ENCODE assay signal across 17 cellular contexts in the genomic region with DNA sequence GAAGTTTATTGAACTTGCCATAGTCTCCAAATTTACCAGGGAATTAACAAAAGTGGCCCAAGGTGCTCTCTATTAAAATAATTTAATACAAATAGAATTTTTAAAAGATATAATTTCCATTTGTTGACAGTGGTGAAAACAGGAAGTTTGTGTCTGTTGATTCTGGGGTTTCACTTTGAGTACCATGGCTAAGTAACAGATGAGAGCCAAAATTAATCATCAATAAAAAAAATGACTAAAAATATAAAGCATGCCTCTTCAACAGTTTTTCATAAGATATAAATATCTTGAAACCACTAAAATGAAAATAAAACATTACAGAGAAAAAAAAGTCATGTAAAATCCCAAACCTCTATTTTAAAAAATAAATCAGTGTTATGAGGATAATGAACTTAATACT. TPM values are rescaled to one million over a fixed set of nuclear protein-coding genes. Genes with fewer than 3 reads are reported as not detected.
DNase-seq lines count a peak whose midpoint lies in the region; ATAC-seq, FAIRE-seq and TF ChIP-seq lines count a peak whose summit lies in the region.
"Had no signal": no experiment of that assay in that cellular context is flagged by ENCODE, and none has a peak within 500 bp of the region (broad histone marks: within the 10 kb centered on the region; RNA-seq: fewer than 3 reads in every experiment).

No MANE protein-coding gene starts in this region.

- peak; percentile 14 for FAIRE-seq in GM19239 (lab: Jason Lieb, UNC)

- H3K27ac Mint-ChIP-seq in memory B cell: no peak overlapping the region
- H3K27ac Mint-ChIP-seq: activated CD8-positive, alpha-beta memory T cell treated with anti-CD3 and anti-CD28 coated beads, Interleukin-2, amount 10 ng/mL, durations not matched to agents 7 days and 5 days; activated naive CD4-positive, alpha-beta T cell treated with anti-CD3 and anti-CD28 coated beads, Interleukin-2, amount 50 U/mL, for 24 hours; endodermal cell; mesothelial cell of epicardium had no signal

- no peaks in the 10 kb centered on the region for H3K27me3 ChIP-seq in BE2C
- H3K27me3 ChIP-seq in MG63: no peaks in the 10 kb centered on the region
- H3K27me3 ChIP-seq: cardiac muscle cell, gastrocnemius medialis had no signal

- DNase-seq in GM19239 (ENCODE audit: insufficient read length, low spot score): no peak
- no peak for DNase-seq in memory B cell (ENCODE audit: low spot score in 2 of 2)
- no peak for DNase-seq in activated naive CD4-positive, alpha-beta T cell treated with Interleukin-2 at 50 U/mL for 16 hours
- DNase-seq in HUDEP-2 (lab: John Stamatoyannopoulos, UW; ENCODE audit: unreplicated experiment in 76 of 76): no peak
- DNase-seq in BE2C: no peak
- no peak for DNase-seq in MG63
- DNase-seq: activated CD8-positive, alpha-beta memory T cell treated with anti-CD3 and anti-CD28 coated beads, Interleukin-2, amount 10 ng/mL, durations not matched to agents 7 days and 5 days; endodermal cell; gastrocnemius medialis; NCI-H1092; occipital lobe had no signal

- H3K4me1 Mint-ChIP-seq in memory B cell: peaks cover 7% of the 10 kb centered on the region
- H3K4me1 Mint-ChIP-seq: activated CD8-positive, alpha-beta memory T cell treated with anti-CD3 and anti-CD28 coated beads, Interleukin-2, amount 10 ng/mL, durations not matched to agents 7 days and 5 days; activated naive CD4-positive, alpha-beta T cell treated with anti-CD3 and anti-CD28 coated beads, Interleukin-2, amount 50 U/mL, for 24 hours; endodermal cell had no signal

- no peak for TF ChIP-seq CTCF in BE2C (IDR thresholded peaks at IDR 0.05; ENCODE audit: low read depth, low read length)

- H3K9me3 Mint-ChIP-seq in memory B cell: no peaks in the 10 kb centered on the region
- H3K9me3 Mint-ChIP-seq: activated naive CD4-positive, alpha-beta T cell treated with anti-CD3 and anti-CD28 coated beads, Interleukin-2, amount 50 U/mL, for 24 hours; endodermal cell; mesothelial cell of epicardium had no signal

- H3K36me3 ChIP-seq in BE2C (no peaks in the 10 kb centered on the region), MG63 (no peaks in the 10 kb centered on the region)
- H3K36me3 ChIP-seq: cardiac muscle cell, gastrocnemius medialis had no signal

- H3K9me3 ChIP-seq in BE2C (no peaks in the 10 kb centered on the region), MG63 (no peaks in the 10 kb centered on the region)
- H3K9me3 ChIP-seq: gastrocnemius medialis had no signal

- H3K4me3 Mint-ChIP-seq in memory B cell: no peak overlapping the region
- H3K4me3 Mint-ChIP-seq: activated CD8-positive, alpha-beta memory T cell treated with anti-CD3 and anti-CD28 coated beads, Interleukin-2, amount 10 ng/mL, durations not matched to agents 7 days and 5 days; activated naive CD4-positive, alpha-beta T cell treated with anti-CD3 and anti-CD28 coated beads, Interleukin-2, amount 50 U/mL, for 24 hours; endodermal cell; mesothelial cell of epicardium had no signal

- peaks cover 11% of the 10 kb centered on the region for H3K27me3 Mint-ChIP-seq in memory B cell

- H3K4me1 ChIP-seq in BE2C: no peaks in the 10 kb centered on the region

- H3K4me3 ChIP-seq in BE2C (ENCODE audit: low read depth, low read length): no peak overlapping the region
- H3K4me3 ChIP-seq in MG63: no peak overlapping the region
- H3K4me3 ChIP-seq: cardiac muscle cell, gastrocnemius medialis, smooth muscle cell had no signal

- peak; percentile 42 for ATAC-seq in HG02571 (IDR thresholded peaks at IDR 0.05; ENCODE audit: unreplicated experiment)
- ATAC-seq in HG03139 (IDR thresholded peaks at IDR 0.05; ENCODE audit: unreplicated experiment): peak; percentile 61
- peak; percentile 38 for ATAC-seq in memory B cell (ENCODE audit: low read depth)
- ATAC-seq: activated CD8-positive, alpha-beta memory T cell treated with anti-CD3 and anti-CD28 coated beads, Interleukin-2, amount 10 ng/mL, durations not matched to agents 7 days and 5 days; gastrocnemius medialis had no signal

- no peaks in the 10 kb centered on the region for H3K36me3 Mint-ChIP-seq in memory B cell
- H3K36me3 Mint-ChIP-seq: activated CD8-positive, alpha-beta memory T cell treated with anti-CD3 and anti-CD28 coated beads, Interleukin-2, amount 10 ng/mL, durations not matched to agents 7 days and 5 days; activated naive CD4-positive, alpha-beta T cell treated with anti-CD3 and anti-CD28 coated beads, Interleukin-2, amount 50 U/mL, for 24 hours; mesothelial cell of epicardium had no signal

RNA-seq across cellular contexts. Expression of gene SGCD, which starts 49.8 kb away (rescaled TPM):
- 0.28 TPM for polyA plus RNA-seq in BE2C (2012; ENCODE audit: insufficient read depth, insufficient read length, low read depth)
- 0.49 and 0.67 TPM in 2 replicates for total RNA-seq in MG63 (2014; rRNA removed; shearing (Covaris generic); ENCODE audit: low replicate concordance)
- total RNA-seq: activated CD8-positive, alpha-beta memory T cell treated with anti-CD3 and anti-CD28 coated beads, Interleukin-2, amount 10 ng/mL, durations not matched to agents 7 days and 5 days had no signal
